Comparison of ENCODE assay signal across 8 cellular contexts in genomic region chr20:37527638-37528441, GRCh38. TPM values are rescaled to one million over a fixed set of nuclear protein-coding genes. Genes with fewer than 3 reads are reported as not detected.
DNase-seq lines count a peak whose midpoint lies in the region; ATAC-seq, FAIRE-seq and TF ChIP-seq lines count a peak whose summit lies in the region.

A gene with protein sequence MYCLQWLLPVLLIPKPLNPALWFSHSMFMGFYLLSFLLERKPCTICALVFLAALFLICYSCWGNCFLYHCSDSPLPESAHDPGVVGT (minus strand): TSS chr20:37527876. CDS start chr20:37519174, 8,702 bp downstream.

- H3K9me3 Mint-ChIP-seq in activated T-cell treated with anti-CD3 and anti-CD28 coated beads, Interleukin-2, amount 50 U/mL, for 24 hours = no peaks in the 10 kb centered on the region

- CTCF ChIA-PET in PC-9 (lab: Charles Lee) = no interaction called here

- H3K4me1 ChIP-seq in PC-9 (replicated peaks; ENCODE audit: insufficient read depth) (peaks cover 41% of the 10 kb centered on the region), mucosa of stomach (ENCODE audit: control insufficient read depth, insufficient read depth, low read length) (peaks cover 39% of the 10 kb centered on the region)

- BruUV-seq in PC-9 (replicated peaks; lab: Mats Ljungman, UMichigan) = TSS peak; percentile 70

- peak; percentile 94 for DNase-seq in D721Med (ENCODE audit: insufficient read length, low spot score)
- DNase-seq in KG1 (lab: John Stamatoyannopoulos, UW) = peak; percentile 84
- DNase-seq in PC-9 = peak; percentile 70 to 89
- DNase-seq in activated T-cell treated with anti-CD3 and anti-CD28 coated beads, Interleukin-2, amount 50 U/mL, for 24 hours = peak; percentile 95
- DNase-seq in erythroblast (lab: John Stamatoyannopoulos, UW) = peak; percentile 93 to 97
- peak; percentile 94 for DNase-seq in stimulated activated CD8-positive, alpha-beta memory T cell treated with anti-CD3 and anti-CD28 coated beads, Interleukin-4, amount 100 ng/mL, for 48 hours

- no peaks in the 10 kb centered on the region for H3K9me2 ChIP-seq in PC-9 (ENCODE audit: insufficient read depth)

- H3K79me2 ChIP-seq in PC-9 (ENCODE audit: low read depth) = peaks cover 52% of the 10 kb centered on the region

- no peak for FAIRE-seq in D721Med (lab: Jason Lieb, UNC)

- intact Hi-C loops in PC-9 (cut with micrococcal nuclease; ENCODE audit: unreplicated experiment) = loop anchor here (2.0 to 5.0 kb wide), 3 partner anchors 121 to 183 kb away; no protein-coding TSS in a partner anchor

- H3K9me3 ChIP-seq in PC-9 (ENCODE audit: insufficient read depth, low read depth) = no peaks in the 10 kb centered on the region
- no peaks in the 10 kb centered on the region for H3K9me3 ChIP-seq in mucosa of stomach (ENCODE audit: control insufficient read depth, low read length)

- ATAC-seq in GM21576 (IDR thresholded peaks at IDR 0.05; ENCODE audit: unreplicated experiment) = peak; percentile 74

- H3K27ac Mint-ChIP-seq in activated T-cell treated with anti-CD3 and anti-CD28 coated beads, Interleukin-2, amount 50 U/mL, for 24 hours = peak within 1 kb of the TSS; percentile 99

- H3K36me3 ChIP-seq in PC-9 (ENCODE audit: low read depth) (no peaks in the 10 kb centered on the region), mucosa of stomach (ENCODE audit: control insufficient read depth, insufficient read depth, low read length) (no peaks in the 10 kb centered on the region)

- TF ChIP-seq POLR2A in erythroblast (IDR thresholded peaks at IDR 0.05; ENCODE audit: low read length) = peak; percentile 65

- H3K4me3 ChIP-seq in PC-9 = peak within 1 kb of the TSS; percentile 88
- H3K4me3 ChIP-seq in mucosa of stomach (ENCODE audit: low read length) = peak within 1 kb of the TSS; percentile 39

- H3K27ac ChIP-seq in PC-9 = peak within 1 kb of the TSS; percentile 86

- peak within 1 kb of the TSS; percentile 98 for H2AFZ ChIP-seq in PC-9

- peaks cover 17% of the 10 kb centered on the region for H3F3A ChIP-seq in PC-9 (ENCODE audit: insufficient read depth, low read depth)

- TF ChIP-seq CTCF in D721Med (IDR thresholded peaks at IDR 0.05; ENCODE audit: insufficient read depth, missing control alignments) (no peak), PC-9 (conservative IDR thresholded peaks at IDR 0.05) (no peak)

- H4K20me1 ChIP-seq in PC-9 (ENCODE audit: insufficient read depth) = peaks cover 28% of the 10 kb centered on the region

- H3K27me3 Mint-ChIP-seq in activated T-cell treated with anti-CD3 and anti-CD28 coated beads, Interleukin-2, amount 50 U/mL, for 24 hours = no peaks in the 10 kb centered on the region

- H3K4me3 Mint-ChIP-seq in activated T-cell treated with anti-CD3 and anti-CD28 coated beads, Interleukin-2, amount 50 U/mL, for 24 hours = peak within 1 kb of the TSS; percentile 89

- H3K4me2 ChIP-seq in PC-9 = peak within 1 kb of the TSS; percentile 84

- H3K27me3 ChIP-seq in PC-9 (ENCODE audit: insufficient read depth, low read depth) (no peaks in the 10 kb centered on the region), mucosa of stomach (ENCODE audit: control insufficient read depth, insufficient read depth, low read length) (no peaks in the 10 kb centered on the region)

- peaks cover 22% of the 10 kb centered on the region for H3K36me3 Mint-ChIP-seq in activated T-cell treated with anti-CD3 and anti-CD28 coated beads, Interleukin-2, amount 50 U/mL, for 24 hours (ENCODE audit: low read depth)

- peak within 1 kb of the TSS; percentile 97 for H3K9ac ChIP-seq in mucosa of stomach (ENCODE audit: low read length)

- H3K4me1 Mint-ChIP-seq in activated T-cell treated with anti-CD3 and anti-CD28 coated beads, Interleukin-2, amount 50 U/mL, for 24 hours (ENCODE audit: low read depth) = peaks cover 47% of the 10 kb centered on the region

- POLR2A ChIA-PET in PC-9 (lab: Charles Lee; ENCODE audit: unreplicated experiment) = no interaction called here

RNA-seq across cellular contexts. Expression of the gene that starts here (rescaled TPM):
- total RNA-seq in PC-9 (2021) = 99.9 and 109 TPM in 2 replicates

Comparison
In these comparisons a context has a peak if more than half of its experiments do, and no peak if none do; other contexts are left out.
1. Peak in every context shown above with its lines: DNase-seq, ATAC-seq, H3K4me3 ChIP-seq and H3K27ac ChIP-seq.